In the genomic region with DNA sequence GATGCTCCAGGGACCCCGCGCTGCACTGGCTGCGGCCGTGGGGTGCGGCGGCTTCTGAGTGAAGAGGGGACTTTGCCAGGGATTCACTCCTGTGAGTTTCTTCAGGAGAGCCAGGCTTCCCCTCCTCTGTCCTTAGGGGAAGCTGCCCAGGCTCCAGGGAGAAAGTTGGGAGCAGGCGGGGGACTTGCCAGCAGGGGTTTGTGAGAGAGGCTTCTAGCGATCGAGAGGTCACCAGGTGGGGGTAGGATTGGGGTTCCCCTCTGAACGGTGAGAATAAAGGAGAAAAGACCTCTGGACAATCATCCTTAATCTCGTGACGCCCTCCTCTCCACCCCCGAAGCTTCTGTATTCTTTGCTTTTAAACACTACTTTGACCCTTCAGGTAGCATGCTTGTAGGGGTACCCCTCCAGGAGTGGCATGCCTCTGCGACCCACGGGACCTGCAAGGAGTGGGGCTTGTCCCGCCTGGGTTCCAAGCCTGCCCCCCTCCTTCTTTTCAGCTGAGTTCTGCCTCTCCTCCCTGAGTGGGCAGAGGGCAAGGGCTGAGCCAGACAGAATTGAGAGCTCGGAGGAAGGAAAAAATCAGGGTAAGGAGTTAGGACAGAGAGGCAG, we compare ENCODE assay signal across 1 cellular context.
TF ChIP-seq lines count a peak whose summit lies in the region.

No MANE protein-coding gene starts in this region.

TF ChIP-seq in HepG2, 621 proteins besides CTCF, POLR2A, EP300 and RAD21:
- no peak for TF ChIP-seq ATF7 (IDR thresholded peaks at IDR 0.05)
- TF ChIP-seq ATF7 (CRISPR knock-in tag; IDR thresholded peaks at IDR 0.05), result no peak
- peak; percentile 4; the same call in 1 of the 2 replicates for TF ChIP-seq MTF2 (CRISPR knock-in tag; IDR thresholded peaks at IDR 0.05; ENCODE audit: borderline replicate concordance)
- TF ChIP-seq ARID2 (CRISPR knock-in tag; IDR thresholded peaks at IDR 0.05; ENCODE audit: borderline replicate concordance), result no peak
- no peak for TF ChIP-seq HDAC1 (CRISPR knock-in tag; IDR thresholded peaks at IDR 0.05)
